In genomic region chr22:19855504-19856409, GRCh38 we compare ENCODE assay signal across 8 cellular contexts. TPM values are rescaled to one million over a fixed set of nuclear protein-coding genes. Genes with fewer than 3 reads are reported as not detected.
DNase-seq lines count a peak whose midpoint lies in the region; ATAC-seq, FAIRE-seq and TF ChIP-seq lines count a peak whose summit lies in the region.

No MANE protein-coding gene starts in this region.

- FAIRE-seq in H1 (lab: Jason Lieb, UNC), result no peak

- 65% methylated on average over 24 of the region's 24 CpGs; no CpG with 5 or more reads in 1 of the 2 experiments for WGBS in H1 (ENCODE audit: extremely low coverage in 1 of 2, insufficient coverage in 1 of 2, insufficient read length in 1 of 2, insufficient replicate concordance in 2 of 2, low coverage in 1 of 2, low lambda C conversion rate in 2 of 2, missing lambda C conversion rate in 1 of 2), 2 experiments

- H3K56ac ChIP-seq in H1 (replicated peaks; ENCODE audit: insufficient read length, low read depth, low read length), result peak overlapping the region; percentile 82

- peak in 1 of 2 experiments; percentile 27; a peak in 2 of 4 replicates for TF ChIP-seq RAD21 in H1 (IDR thresholded peaks at IDR 0.05 in 1 of 2, conservative IDR thresholded peaks at IDR 0.05 in 1 of 2; ENCODE audit: low read depth in 2 of 2, low read length in 2 of 2)

- peak overlapping the region; percentile 88 to 96 for H3K4me2 ChIP-seq in H1 (ENCODE audit: insufficient read depth in 1 of 2, low read depth in 2 of 2, low read length in 2 of 2)

- peaks cover 2 to 12% (median 10%) of the 10 kb centered on the region in 4 experiments; a peak in 5 of 8 replicates for H3K36me3 ChIP-seq in H1 (ENCODE audit: control insufficient read depth in 2 of 4, insufficient read depth in 4 of 4, low read length in 3 of 4)

- peaks cover 0 to 26% of the 10 kb centered on the region in 2 experiments; a peak in 3 of 4 replicates for H3K79me2 ChIP-seq in H1 (ENCODE audit: control insufficient read depth in 1 of 2, insufficient read depth in 2 of 2, low read length in 2 of 2)

- peak overlapping the region; percentile 60 to 92 (median 87) for H3K4me3 ChIP-seq in H1 (ENCODE audit: extremely low read depth in 1 of 4, insufficient read depth in 2 of 4, low read depth in 3 of 4, low read length in 4 of 4)

- peak in 1 of 3 experiments; percentile 14; a peak in 1 of 4 replicates for TF ChIP-seq CTCF in H1 (IDR thresholded peaks at IDR 0.05; ENCODE audit: control extremely low read depth in 1 of 3, insufficient read depth in 1 of 3, low read depth in 1 of 3, low read length in 3 of 3)

- H3K9me3 ChIP-seq in H1 (ENCODE audit: insufficient read depth in 2 of 2, low read depth in 1 of 2, low read length in 1 of 2), result no peaks in the 10 kb centered on the region

- peaks cover 7 to 26% of the 10 kb centered on the region in 2 experiments for H4K20me1 ChIP-seq in H1 (replicated peaks in 1 of 2; ENCODE audit: control insufficient read depth in 1 of 2, insufficient read depth in 2 of 2, low read length in 2 of 2)

- TF ChIP-seq EP300 in H1 (IDR thresholded peaks at IDR 0.05; ENCODE audit: borderline replicate concordance in 1 of 2, low read depth in 2 of 2, low read length in 2 of 2), result no peak

- no peak overlapping the region for H3K23ac ChIP-seq in H1 (ENCODE audit: insufficient read length)

- H3K27ac ChIP-seq in H1 (ENCODE audit: low read depth, low read length), result peak overlapping the region; percentile 30; the same call in 1 of the 2 replicates

- H3K4ac ChIP-seq in H1 (replicated peaks; ENCODE audit: insufficient read length, low read depth, low read length), result peak overlapping the region; percentile 14

- no peaks in the 10 kb centered on the region for H3K27me3 ChIP-seq in H1 (replicated peaks in 1 of 4; ENCODE audit: control insufficient read depth in 3 of 4, extremely low read depth in 1 of 4, insufficient read depth in 3 of 4, low read length in 3 of 4)

- TF ChIP-seq POLR2A in H1 (IDR thresholded peaks at IDR 0.05; ENCODE audit: control extremely low read depth in 1 of 2, low read depth in 2 of 2, low read length in 2 of 2), result peak in 1 of 2 experiments; percentile 15; a peak in 1 of 3 replicates

- H3K79me1 ChIP-seq in H1 (ENCODE audit: low read depth, low read length), result peaks cover 18% of the 10 kb centered on the region

- H3K9ac ChIP-seq in H1 (replicated peaks in 1 of 4; ENCODE audit: extremely low read depth in 1 of 4, low read depth in 3 of 4, low read length in 3 of 4), result peak overlapping the region; percentile 29 to 73 (median 70)

- peak; percentile 11 for ATAC-seq in HG02852 (IDR thresholded peaks at IDR 0.05; ENCODE audit: unreplicated experiment)

- CTCF ChIA-PET in H1 (lab: Charles Lee; ENCODE audit: partially characterized antibody), result interaction anchor here (0.7 to 1.7 kb wide), 14 partner anchors 9 to 125 kb away, joined by 3 to 5 read pairs (median 4); no protein-coding TSS in a partner anchor

- H3K14ac ChIP-seq in H1 (ENCODE audit: insufficient read length), result no peak overlapping the region

- H2BK20ac ChIP-seq in H1 (ENCODE audit: low read length), result no peak overlapping the region

- peak overlapping the region; percentile 95 for H4K91ac ChIP-seq in H1 (replicated peaks; ENCODE audit: insufficient read length, low read length)

- DNase-seq in NCI-H510A treated with DMSO at 0.1 percent for 48 hours (lab: John Stamatoyannopoulos, UW) (peak; percentile 45), NCI-H510A (lab: John Stamatoyannopoulos, UW) (no peak), NCI-H2171 treated with DMSO at 0.1 percent for 48 hours (lab: John Stamatoyannopoulos, UW) (peak; percentile 68), H1 (ENCODE audit: low read depth in 1 of 2, low spot score in 2 of 2) (no peak), mesenteric fat pad (ENCODE audit: low spot score) (peak; percentile 91)
- DNase-seq in activated CD4-positive, alpha-beta T cell treated with anti-CD3 and anti-CD28 coated beads, Interleukin-2, amount 50 U/mL, for 24 hours (ENCODE audit: low read depth in 1 of 2, low spot score in 1 of 2), result peak; percentile 46 to 57
- DNase-seq in stimulated activated CD8-positive, alpha-beta memory T cell treated with anti-CD3 and anti-CD28 coated beads, Interleukin-4, amount 100 ng/mL, for 48 hours, result peak; percentile 78

- H2AK5ac ChIP-seq in H1 (ENCODE audit: low read depth, low read length), result peak overlapping the region; percentile 7; the same call in 1 of the 2 replicates

- H2BK5ac ChIP-seq in H1 (ENCODE audit: low read depth, low read length), result peak overlapping the region; percentile 95; the same call in 1 of the 2 replicates

- H4K5ac ChIP-seq in H1 (ENCODE audit: insufficient read length, low read depth, low read length), result no peak overlapping the region

- POLR2A ChIA-PET in H1 (lab: Charles Lee; ENCODE audit: partially characterized antibody), result interaction anchor here (0.6 to 1.5 kb wide), 8 partner anchors 9 to 46 kb away, joined by 3 to 4 read pairs (median 3); no protein-coding TSS in a partner anchor

- no peak overlapping the region; the same call in 1 of the 2 replicates for H2AFZ ChIP-seq in H1 (ENCODE audit: low read length)

- peak overlapping the region; percentile 95 for H4K8ac ChIP-seq in H1 (ENCODE audit: extremely low read depth, insufficient read depth, low read length)

- H2BK15ac ChIP-seq in H1 (ENCODE audit: low read length), result no peak overlapping the region; the same call in 1 of the 2 replicates

- peak overlapping the region; percentile 68 for H3K18ac ChIP-seq in H1 (ENCODE audit: extremely low read depth, low read length)

- H2BK12ac ChIP-seq in H1 (ENCODE audit: low read depth, low read length), result no peak overlapping the region

- H3K4me1 ChIP-seq in H1 (replicated peaks in 1 of 4; ENCODE audit: control insufficient read depth in 3 of 4, insufficient read depth in 4 of 4, low read length in 3 of 4), result peaks cover 0 to 23% (median 12%) of the 10 kb centered on the region in 4 experiments; a peak in 6 of 7 replicates

- H2BK120ac ChIP-seq in H1 (replicated peaks; ENCODE audit: low read depth, low read length), result no peak overlapping the region

- H3K23me2 ChIP-seq in H1 (ENCODE audit: low read depth, low read length), result peaks cover 16% of the 10 kb centered on the region; the same call in 1 of the 2 replicates

TF ChIP-seq in H1, 55 proteins besides CTCF, POLR2A, EP300 and RAD21:
- TF ChIP-seq NRF1 (IDR thresholded peaks at IDR 0.05; ENCODE audit: low read depth, low read length) (no peak), MAFK (IDR thresholded peaks at IDR 0.05; ENCODE audit: low read depth, low read length) (peak; percentile 65; the same call in 1 of the 2 replicates), RNF2 (IDR thresholded peaks at IDR 0.05; ENCODE audit: borderline replicate concordance, low read depth, low read length, missing control alignments, poor library complexity, severe bottlenecking) (no peak), ASH2L (IDR thresholded peaks at IDR 0.05; ENCODE audit: low read length) (no peak)
TF ChIP-seq in H1: peak in this region for 1.

RNA-seq across cellular contexts. Expression of gene GNB1L, which starts 1.1 kb away (rescaled TPM):
- total RNA-seq in H1 (2021; fragmentation: NEBNext Ultra II Directional; extraction: Animal tissue kit (Norgen Biotek cat#: 25700)), result 14.3 and 15.6 TPM in 2 replicates
- 14.0 and 23.2 TPM in 2 replicates for polyA plus RNA-seq in H1 (2011; rRNA removed)
- 17.3 TPM for polyA plus RNA-seq in H1 (2011; cell fraction: cytosol; rRNA removed)
- polyA plus RNA-seq in H1 (2011; cell fraction: nucleus; rRNA removed), result 21.9 TPM
- polyA plus RNA-seq in H1 (2012, experiment 1 of 2), result 9.1 to 18.9 TPM (median 16.9 TPM) in 4 replicates
- 14.8 TPM for polyA plus RNA-seq in H1 (2012, experiment 2 of 2)
- polyA plus RNA-seq in H1 (2013, experiment 1 of 2), result 5.8 TPM
- 5.3 TPM for polyA plus RNA-seq in H1 (2013, experiment 2 of 2)
- polyA minus RNA-seq in H1 (2011; rRNA and poly(A)+ RNA removed), result 3.8 and 4.5 TPM in 2 replicates
- polyA minus RNA-seq in H1 (2011; cell fraction: cytosol; rRNA and poly(A)+ RNA removed), result 6.1 TPM
- polyA minus RNA-seq in H1 (2011; cell fraction: nucleus; rRNA and poly(A)+ RNA removed), result 5.6 TPM
- total RNA-seq in mesenteric fat pad, result 4.2 TPM

RNA-seq across cellular contexts. Expression of gene RTL10, which starts 1.1 kb away (rescaled TPM):
- total RNA-seq in H1 (2021; fragmentation: NEBNext Ultra II Directional; extraction: Animal tissue kit (Norgen Biotek cat#: 25700)), result 16.1 and 18.8 TPM in 2 replicates
- polyA plus RNA-seq in H1 (2011; rRNA removed), result 11.5 and 15.5 TPM in 2 replicates
- polyA plus RNA-seq in H1 (2011; cell fraction: cytosol; rRNA removed), result 9.8 TPM
- polyA plus RNA-seq in H1 (2011; cell fraction: nucleus; rRNA removed), result 21.7 TPM
- polyA plus RNA-seq in H1 (2012, experiment 1 of 2), result 9.6 to 13.3 TPM (median 12.3 TPM) in 4 replicates
- 9.3 TPM for polyA plus RNA-seq in H1 (2012, experiment 2 of 2)
- 7.9 TPM for polyA plus RNA-seq in H1 (2013, experiment 1 of 2)
- 7.7 TPM for polyA plus RNA-seq in H1 (2013, experiment 2 of 2)
- 32.1 and 33.6 TPM in 2 replicates for polyA minus RNA-seq in H1 (2011; rRNA and poly(A)+ RNA removed)
- polyA minus RNA-seq in H1 (2011; cell fraction: cytosol; rRNA and poly(A)+ RNA removed), result 10.3 TPM
- 21.5 TPM for polyA minus RNA-seq in H1 (2011; cell fraction: nucleus; rRNA and poly(A)+ RNA removed)
- total RNA-seq in mesenteric fat pad, result 8.4 TPM

Comparison
In these comparisons a context has a peak if more than half of its experiments do, and no peak if none do; other contexts are left out.
1. DNase-seq: peak in NCI-H510A treated with DMSO at 0.1 percent for 48 hours (single experiment), NCI-H2171 treated with DMSO at 0.1 percent for 48 hours (single experiment), activated CD4-positive, alpha-beta T cell treated with anti-CD3 and anti-CD28 coated beads, Interleukin-2, amount 50 U/mL, for 24 hours (2 of 2), mesenteric fat pad (single experiment) and stimulated activated CD8-positive, alpha-beta memory T cell treated with anti-CD3 and anti-CD28 coated beads, Interleukin-4, amount 100 ng/mL, for 48 hours (single experiment); none in NCI-H510A (single experiment) and H1 (0 of 2).